Comparison of ENCODE assay signal across 1 cellular context in genomic region chr22:17334054-17334453, GRCh38.
TF ChIP-seq lines count a peak whose summit lies in the region.

No MANE protein-coding gene starts in this region.

TF ChIP-seq in H1, 55 proteins besides CTCF, POLR2A, EP300 and RAD21:
- TF ChIP-seq, protein P1, sequence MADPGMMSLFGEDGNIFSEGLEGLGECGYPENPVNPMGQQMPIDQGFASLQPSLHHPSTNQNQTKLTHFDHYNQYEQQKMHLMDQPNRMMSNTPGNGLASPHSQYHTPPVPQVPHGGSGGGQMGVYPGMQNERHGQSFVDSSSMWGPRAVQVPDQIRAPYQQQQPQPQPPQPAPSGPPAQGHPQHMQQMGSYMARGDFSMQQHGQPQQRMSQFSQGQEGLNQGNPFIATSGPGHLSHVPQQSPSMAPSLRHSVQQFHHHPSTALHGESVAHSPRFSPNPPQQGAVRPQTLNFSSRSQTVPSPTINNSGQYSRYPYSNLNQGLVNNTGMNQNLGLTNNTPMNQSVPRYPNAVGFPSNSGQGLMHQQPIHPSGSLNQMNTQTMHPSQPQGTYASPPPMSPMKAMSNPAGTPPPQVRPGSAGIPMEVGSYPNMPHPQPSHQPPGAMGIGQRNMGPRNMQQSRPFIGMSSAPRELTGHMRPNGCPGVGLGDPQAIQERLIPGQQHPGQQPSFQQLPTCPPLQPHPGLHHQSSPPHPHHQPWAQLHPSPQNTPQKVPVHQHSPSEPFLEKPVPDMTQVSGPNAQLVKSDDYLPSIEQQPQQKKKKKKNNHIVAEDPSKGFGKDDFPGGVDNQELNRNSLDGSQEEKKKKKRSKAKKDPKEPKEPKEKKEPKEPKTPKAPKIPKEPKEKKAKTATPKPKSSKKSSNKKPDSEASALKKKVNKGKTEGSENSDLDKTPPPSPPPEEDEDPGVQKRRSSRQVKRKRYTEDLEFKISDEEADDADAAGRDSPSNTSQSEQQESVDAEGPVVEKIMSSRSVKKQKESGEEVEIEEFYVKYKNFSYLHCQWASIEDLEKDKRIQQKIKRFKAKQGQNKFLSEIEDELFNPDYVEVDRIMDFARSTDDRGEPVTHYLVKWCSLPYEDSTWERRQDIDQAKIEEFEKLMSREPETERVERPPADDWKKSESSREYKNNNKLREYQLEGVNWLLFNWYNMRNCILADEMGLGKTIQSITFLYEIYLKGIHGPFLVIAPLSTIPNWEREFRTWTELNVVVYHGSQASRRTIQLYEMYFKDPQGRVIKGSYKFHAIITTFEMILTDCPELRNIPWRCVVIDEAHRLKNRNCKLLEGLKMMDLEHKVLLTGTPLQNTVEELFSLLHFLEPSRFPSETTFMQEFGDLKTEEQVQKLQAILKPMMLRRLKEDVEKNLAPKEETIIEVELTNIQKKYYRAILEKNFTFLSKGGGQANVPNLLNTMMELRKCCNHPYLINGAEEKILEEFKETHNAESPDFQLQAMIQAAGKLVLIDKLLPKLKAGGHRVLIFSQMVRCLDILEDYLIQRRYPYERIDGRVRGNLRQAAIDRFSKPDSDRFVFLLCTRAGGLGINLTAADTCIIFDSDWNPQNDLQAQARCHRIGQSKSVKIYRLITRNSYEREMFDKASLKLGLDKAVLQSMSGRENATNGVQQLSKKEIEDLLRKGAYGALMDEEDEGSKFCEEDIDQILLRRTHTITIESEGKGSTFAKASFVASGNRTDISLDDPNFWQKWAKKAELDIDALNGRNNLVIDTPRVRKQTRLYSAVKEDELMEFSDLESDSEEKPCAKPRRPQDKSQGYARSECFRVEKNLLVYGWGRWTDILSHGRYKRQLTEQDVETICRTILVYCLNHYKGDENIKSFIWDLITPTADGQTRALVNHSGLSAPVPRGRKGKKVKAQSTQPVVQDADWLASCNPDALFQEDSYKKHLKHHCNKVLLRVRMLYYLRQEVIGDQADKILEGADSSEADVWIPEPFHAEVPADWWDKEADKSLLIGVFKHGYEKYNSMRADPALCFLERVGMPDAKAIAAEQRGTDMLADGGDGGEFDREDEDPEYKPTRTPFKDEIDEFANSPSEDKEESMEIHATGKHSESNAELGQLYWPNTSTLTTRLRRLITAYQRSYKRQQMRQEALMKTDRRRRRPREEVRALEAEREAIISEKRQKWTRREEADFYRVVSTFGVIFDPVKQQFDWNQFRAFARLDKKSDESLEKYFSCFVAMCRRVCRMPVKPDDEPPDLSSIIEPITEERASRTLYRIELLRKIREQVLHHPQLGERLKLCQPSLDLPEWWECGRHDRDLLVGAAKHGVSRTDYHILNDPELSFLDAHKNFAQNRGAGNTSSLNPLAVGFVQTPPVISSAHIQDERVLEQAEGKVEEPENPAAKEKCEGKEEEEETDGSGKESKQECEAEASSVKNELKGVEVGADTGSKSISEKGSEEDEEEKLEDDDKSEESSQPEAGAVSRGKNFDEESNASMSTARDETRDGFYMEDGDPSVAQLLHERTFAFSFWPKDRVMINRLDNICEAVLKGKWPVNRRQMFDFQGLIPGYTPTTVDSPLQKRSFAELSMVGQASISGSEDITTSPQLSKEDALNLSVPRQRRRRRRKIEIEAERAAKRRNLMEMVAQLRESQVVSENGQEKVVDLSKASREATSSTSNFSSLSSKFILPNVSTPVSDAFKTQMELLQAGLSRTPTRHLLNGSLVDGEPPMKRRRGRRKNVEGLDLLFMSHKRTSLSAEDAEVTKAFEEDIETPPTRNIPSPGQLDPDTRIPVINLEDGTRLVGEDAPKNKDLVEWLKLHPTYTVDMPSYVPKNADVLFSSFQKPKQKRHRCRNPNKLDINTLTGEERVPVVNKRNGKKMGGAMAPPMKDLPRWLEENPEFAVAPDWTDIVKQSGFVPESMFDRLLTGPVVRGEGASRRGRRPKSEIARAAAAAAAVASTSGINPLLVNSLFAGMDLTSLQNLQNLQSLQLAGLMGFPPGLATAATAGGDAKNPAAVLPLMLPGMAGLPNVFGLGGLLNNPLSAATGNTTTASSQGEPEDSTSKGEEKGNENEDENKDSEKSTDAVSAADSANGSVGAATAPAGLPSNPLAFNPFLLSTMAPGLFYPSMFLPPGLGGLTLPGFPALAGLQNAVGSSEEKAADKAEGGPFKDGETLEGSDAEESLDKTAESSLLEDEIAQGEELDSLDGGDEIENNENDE (IDR thresholded peaks at IDR 0.05; ENCODE audit: insufficient replicate concordance, low read length), result no peak
- TF ChIP-seq ASH2L (IDR thresholded peaks at IDR 0.05; ENCODE audit: low read length) (no peak), SRF (IDR thresholded peaks at IDR 0.05; ENCODE audit: low read depth, low read length) (no peak), SP2 (IDR thresholded peaks at IDR 0.05; ENCODE audit: low read length) (no peak), FOSL1 (IDR thresholded peaks at IDR 0.05; ENCODE audit: insufficient read depth, low read depth, low read length) (no peak), RFX5 (IDR thresholded peaks at IDR 0.05; ENCODE audit: borderline replicate concordance, low read depth, low read length) (no peak), ZNF274 (IDR thresholded peaks at IDR 0.05; ENCODE audit: borderline replicate concordance, extremely low read depth, low read length) (no peak), CBX5 (IDR thresholded peaks at IDR 0.05; ENCODE audit: low read depth, low read length) (no peak), SP4 (IDR thresholded peaks at IDR 0.05; ENCODE audit: low read length) (no peak), KDM4A (IDR thresholded peaks at IDR 0.05; ENCODE audit: low read depth, low read length, severe bottlenecking) (no peak), SIX5 (IDR thresholded peaks at IDR 0.05; ENCODE audit: low read depth, low read length) (no peak), SIN3A (conservative IDR thresholded peaks at IDR 0.05 in 1 of 2, IDR thresholded peaks at IDR 0.05 in 1 of 2; ENCODE audit: low read depth in 1 of 2, low read length in 2 of 2) (no peak), BRCA1 (IDR thresholded peaks at IDR 0.05; ENCODE audit: low read depth, low read length) (no peak)
- TF ChIP-seq, protein P2, sequence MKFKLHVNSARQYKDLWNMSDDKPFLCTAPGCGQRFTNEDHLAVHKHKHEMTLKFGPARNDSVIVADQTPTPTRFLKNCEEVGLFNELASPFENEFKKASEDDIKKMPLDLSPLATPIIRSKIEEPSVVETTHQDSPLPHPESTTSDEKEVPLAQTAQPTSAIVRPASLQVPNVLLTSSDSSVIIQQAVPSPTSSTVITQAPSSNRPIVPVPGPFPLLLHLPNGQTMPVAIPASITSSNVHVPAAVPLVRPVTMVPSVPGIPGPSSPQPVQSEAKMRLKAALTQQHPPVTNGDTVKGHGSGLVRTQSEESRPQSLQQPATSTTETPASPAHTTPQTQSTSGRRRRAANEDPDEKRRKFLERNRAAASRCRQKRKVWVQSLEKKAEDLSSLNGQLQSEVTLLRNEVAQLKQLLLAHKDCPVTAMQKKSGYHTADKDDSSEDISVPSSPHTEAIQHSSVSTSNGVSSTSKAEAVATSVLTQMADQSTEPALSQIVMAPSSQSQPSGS (IDR thresholded peaks at IDR 0.05; ENCODE audit: low read length), result no peak
